8 cellular contexts compared by ENCODE assay signal in the genomic region with DNA sequence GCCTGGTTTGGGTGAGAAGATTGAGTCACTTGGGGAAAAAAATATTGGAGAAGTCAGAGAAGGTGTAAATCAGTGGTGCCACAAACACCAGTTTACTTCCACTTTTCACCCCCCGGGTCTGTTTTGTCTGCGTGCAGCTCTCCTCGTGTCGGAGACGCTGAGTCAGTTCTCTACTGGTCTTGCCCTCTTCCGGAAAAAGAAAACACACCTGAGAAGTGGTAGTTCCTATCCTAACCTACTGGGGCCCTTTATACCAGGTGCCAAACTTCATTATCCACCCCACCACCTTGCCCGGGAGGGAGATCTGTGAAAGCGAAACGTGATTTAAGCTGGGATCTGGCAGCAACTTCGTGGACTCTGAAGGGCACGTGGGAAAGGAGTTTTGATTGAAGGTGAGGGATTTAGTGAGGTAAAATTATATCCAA. TPM values are rescaled to one million over a fixed set of nuclear protein-coding genes. Genes with fewer than 3 reads are reported as not detected.
DNase-seq lines count a peak whose midpoint lies in the region; ATAC-seq and TF ChIP-seq lines count a peak whose summit lies in the region.

No MANE protein-coding gene starts in this region.

- no peak for TF ChIP-seq CTCF in smooth muscle cell (IDR thresholded peaks at IDR 0.05; ENCODE audit: borderline replicate concordance, insufficient read depth, poor library complexity, severe bottlenecking)

- H3K36me3 ChIP-seq in CD8-positive, alpha-beta memory T cell (ENCODE audit: insufficient read depth, low read length): no peaks in the 10 kb centered on the region
- H3K36me3 ChIP-seq in smooth muscle cell (ENCODE audit: low read depth): no peaks in the 10 kb centered on the region

- H3K4me2 ChIP-seq in smooth muscle cell: peak overlapping the region; percentile 96

- CTCF ChIA-PET in CD8-positive, alpha-beta memory T cell (lab: Charles Lee): interaction anchor here (0.9 to 5.0 kb wide), 25 partner anchors 12 to 377 kb away, joined by 3 to 36 read pairs (median 4); a partner anchor contains a TSS

- no peaks in the 10 kb centered on the region for H3K27me3 ChIP-seq in CD8-positive, alpha-beta memory T cell (ENCODE audit: insufficient read depth, low read length, poor library complexity, severe bottlenecking)
- no peaks in the 10 kb centered on the region for H3K27me3 ChIP-seq in smooth muscle cell (ENCODE audit: low read depth)

- peak overlapping the region; percentile 91 for H3K4me3 ChIP-seq in CD8-positive, alpha-beta memory T cell (ENCODE audit: low read length)
- H3K4me3 ChIP-seq in smooth muscle cell: peak overlapping the region; percentile 92

- peaks cover 5% of the 10 kb centered on the region for H3F3A ChIP-seq in smooth muscle cell (ENCODE audit: low read depth)

- H3K36me3 Mint-ChIP-seq in CD8-positive, alpha-beta memory T cell: peaks cover 0 to 24% (median 0%) of the 10 kb centered on the region in 3 donors
- peaks cover 7% of the 10 kb centered on the region for H3K36me3 Mint-ChIP-seq in activated naive CD8-positive, alpha-beta T cell

- H3K27me3 Mint-ChIP-seq in CD8-positive, alpha-beta memory T cell: peaks cover 0 to 10% of the 10 kb centered on the region in 2 donors
- H3K27me3 Mint-ChIP-seq in activated naive CD8-positive, alpha-beta T cell: no peaks in the 10 kb centered on the region

- H2AFZ ChIP-seq in smooth muscle cell (ENCODE audit: low read depth): peak overlapping the region; percentile 76

- H4K20me1 ChIP-seq in smooth muscle cell (ENCODE audit: low read depth): peaks cover 33% of the 10 kb centered on the region

- peaks cover 40 to 51% (median 49%) of the 10 kb centered on the region in 3 donors for H3K4me1 Mint-ChIP-seq in CD8-positive, alpha-beta memory T cell
- H3K4me1 Mint-ChIP-seq in activated naive CD8-positive, alpha-beta T cell (ENCODE audit: low read depth): peaks cover 41% of the 10 kb centered on the region

- H3K9me3 Mint-ChIP-seq in CD8-positive, alpha-beta memory T cell: no peaks in the 10 kb centered on the region
- no peaks in the 10 kb centered on the region for H3K9me3 Mint-ChIP-seq in activated naive CD8-positive, alpha-beta T cell (ENCODE audit: low read depth)

- peak; percentile 62 to 89 (median 74) for DNase-seq in CD8-positive, alpha-beta memory T cell
- DNase-seq in RPMI8226: peak; percentile 94
- DNase-seq in hippocampal formation (lab: John Stamatoyannopoulos, UW): peak; percentile 34 to 52
- DNase-seq in smooth muscle cell (lab: John Stamatoyannopoulos, UW; ENCODE audit: unreplicated experiment): no peak
- DNase-seq in OCI-M2 (lab: John Stamatoyannopoulos, UW; ENCODE audit: unreplicated experiment): no peak

- peak overlapping the region; percentile 95 to 100 (median 99) for H3K27ac Mint-ChIP-seq in CD8-positive, alpha-beta memory T cell
- peak overlapping the region; percentile 97 for H3K27ac Mint-ChIP-seq in activated naive CD8-positive, alpha-beta T cell

- H3K9me3 ChIP-seq in CD8-positive, alpha-beta memory T cell (ENCODE audit: low read length): no peaks in the 10 kb centered on the region
- no peaks in the 10 kb centered on the region for H3K9me3 ChIP-seq in smooth muscle cell (replicated peaks; ENCODE audit: low read depth)

- H3K79me2 ChIP-seq in smooth muscle cell (ENCODE audit: low read depth): peaks cover 40% of the 10 kb centered on the region

- peak overlapping the region; percentile 98 for H3K27ac ChIP-seq in CD8-positive, alpha-beta memory T cell (ENCODE audit: low read depth, low read length)
- H3K27ac ChIP-seq in smooth muscle cell (ENCODE audit: low read depth): peak overlapping the region; percentile 98

- ATAC-seq in GM19455 (IDR thresholded peaks at IDR 0.05; ENCODE audit: unreplicated experiment) (peak; percentile 42), HG03558 (IDR thresholded peaks at IDR 0.05; ENCODE audit: extremely low read depth, unreplicated experiment) (peak; percentile 38)

- POLR2A ChIA-PET in CD8-positive, alpha-beta memory T cell (lab: Charles Lee): interaction anchor here (0.6 to 3.1 kb wide), 15 partner anchors 15 to 376 kb away, joined by 3 to 28 read pairs (median 5); a partner anchor contains a TSS

- H3K4me3 Mint-ChIP-seq in CD8-positive, alpha-beta memory T cell: peak overlapping the region; percentile 93 to 99 (median 98)
- peak overlapping the region; percentile 99 for H3K4me3 Mint-ChIP-seq in activated naive CD8-positive, alpha-beta T cell

- WGBS in smooth muscle cell (ENCODE audit: low lambda C conversion rate): 19% methylated on average over 11 of the region's 11 CpGs

- peaks cover 40% of the 10 kb centered on the region for H3K4me1 ChIP-seq in CD8-positive, alpha-beta memory T cell (ENCODE audit: insufficient read depth, low read length)
- H3K4me1 ChIP-seq in smooth muscle cell (ENCODE audit: low read depth): peaks cover 26% of the 10 kb centered on the region

- H3K9ac ChIP-seq in smooth muscle cell (ENCODE audit: low read depth): peak overlapping the region; percentile 97

RNA-seq across cellular contexts. Expression of a gene that starts 0.9 kb away (rescaled TPM):
- 100 to 1,000 TPM; 205 to 208 TPM for total RNA-seq in CD8-positive, alpha-beta memory T cell
- 51.7 TPM for polyA plus RNA-seq in CD8-positive, alpha-beta memory T cell
- total RNA-seq in smooth muscle cell: 315 and 398 TPM in 2 replicates
- 128 and 260 TPM in 2 replicates for polyA plus RNA-seq in smooth muscle cell

Comparison
In these comparisons a context has a peak if more than half of its experiments do, and no peak if none do; other contexts are left out.
1. DNase-seq: peak in CD8-positive, alpha-beta memory T cell (5 of 5), RPMI8226 (single experiment) and hippocampal formation (2 of 2); none in smooth muscle cell (single experiment) and OCI-M2 (single experiment).